In the genomic region with DNA sequence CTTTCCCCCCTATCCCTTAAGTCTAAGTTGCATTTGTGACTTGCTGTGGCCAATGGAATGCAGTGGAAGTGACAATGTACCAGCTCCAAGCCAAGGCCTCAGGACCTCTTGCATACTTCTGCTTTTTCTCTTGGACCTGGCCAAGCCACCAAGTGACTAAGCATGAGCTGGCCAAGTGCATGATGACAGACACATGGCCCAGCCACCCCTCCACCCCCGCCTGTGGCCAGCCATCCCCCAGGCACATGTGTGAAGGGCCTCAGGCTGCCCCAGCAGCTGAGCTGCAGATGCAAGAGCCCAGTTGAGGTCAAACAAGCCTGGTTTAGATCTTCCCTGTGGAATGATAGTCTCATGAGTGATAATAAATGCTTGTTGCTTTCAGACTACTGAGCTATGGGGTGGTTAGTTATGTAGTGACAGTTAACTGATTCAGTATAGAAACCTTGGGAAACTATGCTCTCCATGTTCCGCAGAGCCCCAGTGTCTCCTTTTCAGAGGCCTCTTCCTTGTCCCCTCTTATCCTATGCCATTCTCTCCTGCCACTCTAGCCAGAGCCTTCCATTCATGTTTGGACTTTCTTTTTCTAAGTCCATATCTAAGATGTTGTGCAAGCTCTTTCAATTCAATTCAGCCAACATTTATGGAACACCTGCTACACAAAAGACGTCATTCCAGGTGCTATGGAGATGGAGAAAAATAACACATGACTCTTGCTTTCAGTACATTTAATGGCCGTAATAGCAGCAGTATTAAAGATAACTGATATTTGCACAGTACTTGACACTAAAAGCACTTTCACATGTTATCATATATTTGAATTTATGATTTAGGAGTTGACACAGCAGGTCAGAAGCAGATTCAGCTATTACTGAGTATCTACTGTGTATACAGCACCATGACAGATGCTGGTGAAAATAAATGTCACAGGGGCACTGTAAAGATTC, we compare ENCODE assay signal across 8 cellular contexts. TPM values are rescaled to one million over a fixed set of nuclear protein-coding genes. Genes with fewer than 3 reads are reported as not detected.
DNase-seq lines count a peak whose midpoint lies in the region; ATAC-seq, FAIRE-seq and TF ChIP-seq lines count a peak whose summit lies in the region.

No MANE protein-coding gene starts in this region.

- H3K4me1 ChIP-seq in K562 (replicated peaks in 1 of 2; ENCODE audit: control insufficient read depth in 2 of 2, insufficient read depth in 2 of 2, low read length in 2 of 2) (peaks cover 13 to 18% of the 10 kb centered on the region in 2 experiments; a peak in 4 of 5 replicates), lower lobe of right lung (peaks cover 17% of the 10 kb centered on the region)

- TF ChIP-seq EP300 in K562 (IDR thresholded peaks at IDR 0.05; ENCODE audit: low read length): peak; percentile 43

- H3K27me3 ChIP-seq in K562 (ENCODE audit: control insufficient read depth in 2 of 2, insufficient read depth in 2 of 2, low read length in 2 of 2): peaks cover 0 to 17% of the 10 kb centered on the region in 2 experiments; a peak in 3 of 5 replicates
- H3K27me3 ChIP-seq in lower lobe of right lung (ENCODE audit: low read depth): no peaks in the 10 kb centered on the region

- H3K4me3 ChIP-seq in K562: no peak overlapping the region
- H3K4me3 ChIP-seq in lower lobe of right lung: no peak overlapping the region

- intact Hi-C loops in K562 (cut with micrococcal nuclease): no loop called here
- intact Hi-C loops in lower lobe of right lung (cut with DNase I): no loop called here

- DNase-seq in DMS53 treated with DMSO at 0.1 percent for 48 hours (lab: John Stamatoyannopoulos, UW; ENCODE audit: unreplicated experiment) (peak; percentile 38), NCI-H146 treated with DMSO at 0.1 percent for 48 hours (lab: John Stamatoyannopoulos, UW; ENCODE audit: unreplicated experiment) (peak; percentile 78), K562 (ENCODE audit: extremely low read depth in 1 of 4, low spot score in 3 of 4) (peak; percentile 72 to 83 (median 76)), lower lobe of right lung (peak; percentile 83), NCI-H2107 (lab: John Stamatoyannopoulos, UW) (no peak)
- DNase-seq in activated CD8-positive, alpha-beta memory T cell treated with anti-CD3 and anti-CD28 coated beads for 24 hours: no peak

- H3K9me3 ChIP-seq in K562 (replicated peaks; ENCODE audit: control insufficient read depth, insufficient read depth, low read depth, low read length) (no peaks in the 10 kb centered on the region), lower lobe of right lung (no peaks in the 10 kb centered on the region)

- TF ChIP-seq POLR2A in K562 (conservative IDR thresholded peaks at IDR 0.05): no peak

- BruUV-seq in K562 (replicated peaks; lab: Mats Ljungman, UMichigan): no TSS peak

- peak; percentile 98 for ATAC-seq in K562
- ATAC-seq in lower lobe of right lung: peak; percentile 86 to 92
- no peak for ATAC-seq in HG03442 (IDR thresholded peaks at IDR 0.05; ENCODE audit: unreplicated experiment)
- ATAC-seq in HG02938 (IDR thresholded peaks at IDR 0.05; ENCODE audit: unreplicated experiment): no peak

- in situ Hi-C loops in K562 (cut with MboI): loop anchor here (25.0 kb wide), 1 partner anchor 411 kb away; no protein-coding TSS in a partner anchor

- peak overlapping the region; percentile 29 for H3K4me2 ChIP-seq in K562 (ENCODE audit: insufficient read depth, low read length)

- peak; percentile 94 for FAIRE-seq in K562 (lab: Jason Lieb, UNC)

- TF ChIP-seq CTCF in K562 (IDR thresholded peaks at IDR 0.05 in 2 of 3, conservative IDR thresholded peaks at IDR 0.05 in 1 of 3; ENCODE audit: insufficient read depth in 2 of 3, low read depth in 1 of 3, low read length in 3 of 3): no peak
- no peak for TF ChIP-seq CTCF in lower lobe of right lung (IDR thresholded peaks at IDR 0.05)

- no peaks in the 10 kb centered on the region for H3K79me2 ChIP-seq in K562 (ENCODE audit: control insufficient read depth, insufficient read depth, low read length)

- no peak overlapping the region for H3K9ac ChIP-seq in K562 (ENCODE audit: insufficient read depth in 1 of 2, low read depth in 2 of 2, low read length in 2 of 2)

- POLR2A ChIA-PET in K562 (lab: Yijun Ruan, JAX): interaction anchor here (0.7 to 2.2 kb wide), 5 partner anchors 10 to 355 kb away, joined by 3 to 8 read pairs (median 3); no protein-coding TSS in a partner anchor

- TF ChIP-seq RAD21 in K562 (CRISPR knock-in tag; conservative IDR thresholded peaks at IDR 0.05 in 1 of 2, IDR thresholded peaks at IDR 0.05 in 1 of 2): no peak; a peak in 1 of 4 replicates

- no peak overlapping the region; the same call in 2 of the 3 replicates for H3K27ac ChIP-seq in K562 (ENCODE audit: extremely low read depth, low read depth, low read length)
- no peak overlapping the region for H3K27ac ChIP-seq in lower lobe of right lung

- peak overlapping the region; percentile 14 for H2AFZ ChIP-seq in K562 (ENCODE audit: low read depth, low read length)

- H3K9me1 ChIP-seq in K562 (ENCODE audit: control insufficient read depth, insufficient read depth, low read length): no peaks in the 10 kb centered on the region

- H3K36me3 ChIP-seq in K562 (ENCODE audit: control insufficient read depth, insufficient read depth, low read length) (no peaks in the 10 kb centered on the region), lower lobe of right lung (no peaks in the 10 kb centered on the region)

- no peaks in the 10 kb centered on the region for H4K20me1 ChIP-seq in K562 (replicated peaks; ENCODE audit: control insufficient read depth, insufficient read depth, low read length)

- CTCF ChIA-PET in K562 (lab: Yijun Ruan, JAX; ENCODE audit: low intra/inter-chr PET ratio): no interaction called here

- 55% methylated on average over 4 of the region's 4 CpGs for whole genome bisulfite sequencing in K562 (ENCODE audit: insufficient coverage, low coverage, missing lambda C conversion rate)

TF ChIP-seq in K562, 482 proteins besides CTCF, POLR2A, EP300 and RAD21 (continues in another document):
- TF ChIP-seq, protein P1, sequence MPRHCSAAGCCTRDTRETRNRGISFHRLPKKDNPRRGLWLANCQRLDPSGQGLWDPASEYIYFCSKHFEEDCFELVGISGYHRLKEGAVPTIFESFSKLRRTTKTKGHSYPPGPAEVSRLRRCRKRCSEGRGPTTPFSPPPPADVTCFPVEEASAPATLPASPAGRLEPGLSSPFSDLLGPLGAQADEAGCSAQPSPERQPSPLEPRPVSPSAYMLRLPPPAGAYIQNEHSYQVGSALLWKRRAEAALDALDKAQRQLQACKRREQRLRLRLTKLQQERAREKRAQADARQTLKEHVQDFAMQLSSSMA (CRISPR knock-in tag; IDR thresholded peaks at IDR 0.05): no peak
- TF ChIP-seq ZKSCAN8 (CRISPR knock-in tag; IDR thresholded peaks at IDR 0.05): no peak
- no peak for TF ChIP-seq POLR3G (IDR thresholded peaks at IDR 0.05; ENCODE audit: extremely low read depth, insufficient read length, insufficient replicate concordance)
- no peak for TF ChIP-seq PHTF2 (CRISPR knock-in tag; IDR thresholded peaks at IDR 0.05)
- TF ChIP-seq, protein P2, sequence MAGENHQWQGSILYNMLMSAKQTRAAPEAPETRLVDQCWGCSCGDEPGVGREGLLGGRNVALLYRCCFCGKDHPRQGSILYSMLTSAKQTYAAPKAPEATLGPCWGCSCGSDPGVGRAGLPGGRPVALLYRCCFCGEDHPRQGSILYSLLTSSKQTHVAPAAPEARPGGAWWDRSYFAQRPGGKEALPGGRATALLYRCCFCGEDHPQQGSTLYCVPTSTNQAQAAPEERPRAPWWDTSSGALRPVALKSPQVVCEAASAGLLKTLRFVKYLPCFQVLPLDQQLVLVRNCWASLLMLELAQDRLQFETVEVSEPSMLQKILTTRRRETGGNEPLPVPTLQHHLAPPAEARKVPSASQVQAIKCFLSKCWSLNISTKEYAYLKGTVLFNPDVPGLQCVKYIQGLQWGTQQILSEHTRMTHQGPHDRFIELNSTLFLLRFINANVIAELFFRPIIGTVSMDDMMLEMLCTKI (IDR thresholded peaks at IDR 0.05; ENCODE audit: partially characterized antibody): no peak
- TF ChIP-seq ZNF197 (CRISPR knock-in tag; IDR thresholded peaks at IDR 0.05; ENCODE audit: low read depth): peak; percentile 67; the same call in 1 of the 2 replicates
- TF ChIP-seq, protein P3, sequence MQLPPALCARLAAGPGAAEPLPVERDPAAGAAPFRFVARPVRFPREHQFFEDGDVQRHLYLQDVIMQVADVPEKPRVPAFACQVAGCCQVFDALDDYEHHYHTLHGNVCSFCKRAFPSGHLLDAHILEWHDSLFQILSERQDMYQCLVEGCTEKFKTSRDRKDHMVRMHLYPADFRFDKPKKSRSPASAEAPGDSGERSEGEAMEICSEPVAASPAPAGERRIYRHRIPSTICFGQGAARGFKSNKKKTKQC (CRISPR knock-in tag; IDR thresholded peaks at IDR 0.05): no peak
- TF ChIP-seq NONO (IDR thresholded peaks at IDR 0.05; ENCODE audit: low read depth in 2 of 2, low read length in 1 of 2): no peak

RNA-seq across cellular contexts. Expression of a gene that starts 55.5 kb away (rescaled TPM):
- total RNA-seq in K562 (2011; cell fraction: chromatin; rRNA removed; ENCODE audit: low replicate concordance): 0.35 and 1.1 TPM in 2 replicates
- total RNA-seq in K562 (2011; cell fraction: nucleolus; rRNA removed): 0.92 and 1.2 TPM in 2 replicates
- total RNA-seq in K562 (2011; cell fraction: nucleoplasm; rRNA removed): 0.53 and 0.95 TPM in 2 replicates
- total RNA-seq in K562 (2014; rRNA removed) (0.04 and 0.09 TPM in 2 replicates), K562 (2014; rRNA removed; fragmentation: Illumina TruSeq; extraction: Trizol) (0.06 TPM in 1 of 2 replicates, not detected in the other), K562 (2015; rRNA removed; fragmentation: Illumina TruSeq; extraction: Trizol) (not detected in 2 replicates), K562 (2021) (0.04 and 0.13 TPM in 2 replicates), lower lobe of right lung (4.5 TPM)
- polyA plus RNA-seq in K562 (2011; rRNA removed) (0.35 and 0.39 TPM in 2 replicates), K562 (2014; fragmentation: Illumina TruSeq; extraction: Trizol) (0.03 and 0.04 TPM in 2 replicates), K562 (2014; fragmentation: Nextera tagmentation; extraction: Ambion mirVana) (under 1 TPM in 1 of 2 experiments, not detected in 1; 0.04 TPM), K562 (2014; rRNA removed) (0.05 and 0.07 TPM in 2 replicates)
- polyA plus RNA-seq in K562 (2011; cell fraction: cytosol; rRNA removed): 0.47 and 0.58 TPM in 2 replicates
- polyA plus RNA-seq in K562 (2011; cell fraction: nucleus; rRNA removed): 0.76 and 1.2 TPM in 2 replicates
- polyA plus RNA-seq in K562 (2012): 0.16 and 0.83 TPM in 2 replicates
- polyA minus RNA-seq in K562 (2011; rRNA and poly(A)+ RNA removed): 0.21 and 0.24 TPM in 2 replicates
- polyA minus RNA-seq in K562 (2011; cell fraction: cytosol; rRNA and poly(A)+ RNA removed): 0.48 TPM in 1 of 2 replicates, not detected in the other
- 0.22 and 0.27 TPM in 2 replicates for polyA minus RNA-seq in K562 (2011; cell fraction: nucleus; rRNA and poly(A)+ RNA removed)

Comparison
In these comparisons a context has a peak if more than half of its experiments do, and no peak if none do; other contexts are left out.
1. DNase-seq: peak in DMS53 treated with DMSO at 0.1 percent for 48 hours (single experiment), NCI-H146 treated with DMSO at 0.1 percent for 48 hours (single experiment), K562 (4 of 4) and lower lobe of right lung (single experiment); none in NCI-H2107 (single experiment) and activated CD8-positive, alpha-beta memory T cell treated with anti-CD3 and anti-CD28 coated beads for 24 hours (single experiment).
2. ATAC-seq: peak in K562 (single experiment) and lower lobe of right lung (2 of 2); none in HG03442 (single experiment) and HG02938 (single experiment).